In the genomic region with DNA sequence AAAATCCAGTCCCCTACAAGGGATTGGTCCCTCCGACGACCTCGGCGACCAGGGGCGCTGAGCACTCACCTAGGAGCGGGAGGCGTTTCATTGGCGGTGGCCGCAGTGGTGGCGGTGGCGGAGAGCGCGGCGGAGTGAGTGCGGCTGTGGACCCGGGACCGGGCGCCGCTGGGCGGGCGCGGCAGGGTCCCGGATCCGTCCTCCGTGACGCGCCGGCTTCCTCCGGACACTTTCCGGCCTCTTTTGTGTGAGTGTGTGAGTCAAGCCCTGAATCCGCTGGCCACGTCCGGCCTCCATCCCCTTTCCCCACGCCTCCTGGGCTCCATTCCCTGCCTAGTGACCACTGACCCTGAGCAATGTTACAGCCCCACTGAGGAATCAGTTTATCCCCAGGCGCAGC, we compare ENCODE assay signal across 11 cellular contexts. TPM values are rescaled to one million over a fixed set of nuclear protein-coding genes. Genes with fewer than 3 reads are reported as not detected.
DNase-seq lines count a peak whose midpoint lies in the region; ATAC-seq and TF ChIP-seq lines count a peak whose summit lies in the region.
"Had no signal": no experiment of that assay in that cellular context is flagged by ENCODE, and none has a peak within 500 bp of the region (broad histone marks: within the 10 kb centered on the region; RNA-seq: fewer than 3 reads in every experiment).

A gene (minus strand): TSS at position 167 of the 400 bp plus-strand sequence. CDS start 76 bp downstream, at position 91.

- H3K27me3 ChIP-seq in MG63 (no peaks in the 10 kb centered on the region; the same call in 1 of the 2 replicates), thoracic aorta (replicated peaks; ENCODE audit: insufficient read depth) (no peaks in the 10 kb centered on the region), HAP-1 (ENCODE audit: low read depth) (no peaks in the 10 kb centered on the region)

- H3K4me3 ChIP-seq in MG63 = peak within 1 kb of the TSS; percentile 39
- peak within 1 kb of the TSS; percentile 71 for H3K4me3 ChIP-seq in fibroblast of the aortic adventitia (ENCODE audit: low read depth, low read length)
- peak within 1 kb of the TSS; percentile 52 for H3K4me3 ChIP-seq in thoracic aorta
- H3K4me3 ChIP-seq in HAP-1 = no peak within 1 kb of the TSS

- DNase-seq in MG63 = peak; percentile 45
- peak; percentile 67 for DNase-seq in fibroblast of the aortic adventitia (ENCODE audit: low read depth)
- DNase-seq in mesenteric fat pad (ENCODE audit: low spot score) = peak; percentile 87
- DNase-seq in thoracic aorta (ENCODE audit: low spot score) = no peak
- DNase-seq in stimulated activated CD4-positive, alpha-beta T cell treated with anti-CD3 and anti-CD28 coated beads, Interleukin-2, amount 100 ng/mL, for 24 hours = no peak
- no peak for DNase-seq in HAP-1 (ENCODE audit: low spot score in 2 of 2)
- DNase-seq in G401 (ENCODE audit: low spot score) = no peak
- no peak for DNase-seq in stimulated activated CD8-positive, alpha-beta memory T cell treated with anti-CD3 and anti-CD28 coated beads, Interleukin-4, amount 100 ng/mL, for 48 hours
- DNase-seq: NCI-H1048; stimulated activated CD4-positive, alpha-beta T cell treated with anti-CD3 and anti-CD28 coated beads, Interleukin-12 subunit alpha, Interleukin-12 subunit beta, amount 100 ng/mL, for 4 hours had no signal

- TF ChIP-seq CTCF in fibroblast of the aortic adventitia (IDR thresholded peaks at IDR 0.05; ENCODE audit: insufficient read depth, low read length) (no peak), thoracic aorta (IDR thresholded peaks at IDR 0.05) (no peak)

- in situ Hi-C loops in HAP-1 (cut with MboI; ENCODE audit: low sequenced_read_pairs) (no loop called here), G401 (cut with HindIII; ENCODE audit: low sequenced_read_pairs) (no loop called here)

- H3K27ac ChIP-seq in thoracic aorta = no peak within 1 kb of the TSS

- no peaks in the 10 kb centered on the region for H3K9me3 ChIP-seq in MG63
- H3K9me3 ChIP-seq in thoracic aorta = no peaks in the 10 kb centered on the region
- no peaks in the 10 kb centered on the region for H3K9me3 ChIP-seq in HAP-1

- H3K4me1 ChIP-seq in thoracic aorta (ENCODE audit: control insufficient read depth in 1 of 2, low read depth in 2 of 2) (no peaks in the 10 kb centered on the region), HAP-1 (no peaks in the 10 kb centered on the region)

- no peaks in the 10 kb centered on the region for H3K36me3 ChIP-seq in MG63
- no peaks in the 10 kb centered on the region for H3K36me3 ChIP-seq in thoracic aorta
- no peaks in the 10 kb centered on the region for H3K36me3 ChIP-seq in HAP-1 (replicated peaks)

- ATAC-seq in thoracic aorta (ENCODE audit: insufficient number of reproducible peaks, low FRiP score, low read depth) = no peak

RNA-seq across cellular contexts. Expression of the gene that starts here (rescaled TPM):
- total RNA-seq in MG63 (2014; rRNA removed; shearing (Covaris generic); ENCODE audit: low replicate concordance) = 0.10 and 0.49 TPM in 2 replicates
- 12.3 and 139 TPM in 2 replicates for total RNA-seq in fibroblast of the aortic adventitia (ENCODE audit: low replicate concordance)
- total RNA-seq in mesenteric fat pad = 81.8 TPM
- total RNA-seq in thoracic aorta = 10 to 100 TPM; 15.8 to 26.2 TPM
- not detected in 2 replicates for total RNA-seq in G401 (2014; rRNA removed; shearing (Covaris generic))
- total RNA-seq: T-helper 1 cell treated with Interleukin-12 subunit alpha and Interleukin-12 subunit beta and Interleukin-4 antibody, amounts not matched to agents 30 ng/mL and 1 ng/mL, for 36 hours had no signal

Comparison
In these comparisons a context has a peak if more than half of its experiments do, and no peak if none do; other contexts are left out.
1. Peak in DNase-seq and H3K4me3 ChIP-seq in MG63; RNA of the gene not detected or under 1 TPM.
2. DNase-seq: peak in fibroblast of the aortic adventitia (single experiment) and mesenteric fat pad (single experiment); none in thoracic aorta (single experiment), stimulated activated CD4-positive, alpha-beta T cell treated with anti-CD3 and anti-CD28 coated beads, Interleukin-2, amount 100 ng/mL, for 24 hours (0 of 2), HAP-1 (0 of 2), G401 (single experiment) and stimulated activated CD8-positive, alpha-beta memory T cell treated with anti-CD3 and anti-CD28 coated beads, Interleukin-4, amount 100 ng/mL, for 48 hours (single experiment).